In the genomic region with DNA sequence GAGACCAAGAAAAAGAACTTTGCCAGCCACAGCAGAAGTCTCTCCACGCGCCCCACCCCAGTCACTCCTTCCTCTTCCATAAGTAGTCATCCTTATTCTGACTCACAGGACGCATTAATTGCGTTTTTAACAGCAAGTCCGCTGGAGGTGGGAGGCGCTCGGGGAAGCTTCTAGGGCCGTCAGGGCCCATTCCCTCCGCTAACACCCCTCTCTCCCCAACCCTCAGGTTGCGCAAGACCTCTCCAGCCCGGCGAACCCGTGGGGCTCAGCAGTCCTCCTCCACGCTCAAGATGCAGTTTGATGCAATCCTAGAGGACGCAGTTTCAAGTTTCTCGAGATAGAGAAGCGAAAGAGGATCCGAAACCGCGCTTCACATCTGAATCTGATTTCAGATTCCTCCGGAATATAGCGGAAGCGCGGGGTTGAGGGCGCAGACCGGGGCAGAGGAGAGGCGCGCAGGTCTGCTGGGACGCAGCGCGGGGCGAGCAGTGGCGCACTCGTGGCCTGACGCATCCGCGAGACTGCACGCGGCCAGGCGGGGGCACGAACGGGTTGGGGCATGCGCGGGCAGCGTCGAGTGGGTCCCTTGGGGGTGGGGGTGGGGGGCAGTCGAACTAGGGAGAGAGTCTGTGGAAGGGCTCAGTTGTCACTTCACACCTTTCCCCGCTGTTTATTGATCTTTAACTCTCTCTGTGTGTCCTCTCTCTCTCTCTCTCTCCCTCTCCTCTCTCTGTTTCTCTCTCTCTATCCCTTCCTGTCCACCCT, we compare ENCODE assay signal across 2 cellular contexts.
TF ChIP-seq lines count a peak whose summit lies in the region.

No MANE protein-coding gene starts in this region.

TF ChIP-seq in A549, 52 proteins besides CTCF, POLR2A, EP300 and RAD21 (continued from another document):
- TF ChIP-seq, protein P1, sequence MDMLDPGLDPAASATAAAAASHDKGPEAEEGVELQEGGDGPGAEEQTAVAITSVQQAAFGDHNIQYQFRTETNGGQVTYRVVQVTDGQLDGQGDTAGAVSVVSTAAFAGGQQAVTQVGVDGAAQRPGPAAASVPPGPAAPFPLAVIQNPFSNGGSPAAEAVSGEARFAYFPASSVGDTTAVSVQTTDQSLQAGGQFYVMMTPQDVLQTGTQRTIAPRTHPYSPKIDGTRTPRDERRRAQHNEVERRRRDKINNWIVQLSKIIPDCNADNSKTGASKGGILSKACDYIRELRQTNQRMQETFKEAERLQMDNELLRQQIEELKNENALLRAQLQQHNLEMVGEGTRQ (IDR thresholded peaks at IDR 0.05) = no peak

TF ChIP-seq in HepG2, 621 proteins besides CTCF, POLR2A, EP300 and RAD21 (continued from another document and continues in another):
- TF ChIP-seq ZNF792 (CRISPR knock-in tag; IDR thresholded peaks at IDR 0.05) (no peak), HOXA3 (CRISPR knock-in tag; IDR thresholded peaks at IDR 0.05) (no peak), SMYD3 (CRISPR knock-in tag; IDR thresholded peaks at IDR 0.05) (no peak), ZNF550 (CRISPR knock-in tag; IDR thresholded peaks at IDR 0.05; ENCODE audit: borderline replicate concordance) (no peak), FOXM1 (CRISPR knock-in tag; IDR thresholded peaks at IDR 0.05) (no peak), ZNF224 (CRISPR knock-in tag; IDR thresholded peaks at IDR 0.05) (no peak), ZNF674 (CRISPR knock-in tag; IDR thresholded peaks at IDR 0.05; ENCODE audit: low read depth) (no peak), ZNF629 (CRISPR knock-in tag; conservative IDR thresholded peaks at IDR 0.05) (no peak), ISL2 (CRISPR knock-in tag; IDR thresholded peaks at IDR 0.05) (no peak), SUZ12 (IDR thresholded peaks at IDR 0.05; ENCODE audit: low read depth, low read length) (no peak), ZNF451 (CRISPR knock-in tag; IDR thresholded peaks at IDR 0.05) (no peak), RFX1 (IDR thresholded peaks at IDR 0.05) (no peak), ZFP36 (IDR thresholded peaks at IDR 0.05; ENCODE audit: borderline replicate concordance, low read depth, low read length, partially characterized antibody) (no peak), ZNF572 (CRISPR knock-in tag; IDR thresholded peaks at IDR 0.05) (no peak), ZNF878 (CRISPR knock-in tag; IDR thresholded peaks at IDR 0.05) (no peak), SAP130 (CRISPR knock-in tag; IDR thresholded peaks at IDR 0.05; ENCODE audit: low read depth) (no peak), GABPB1 (CRISPR knock-in tag; IDR thresholded peaks at IDR 0.05) (peak; percentile 51; the same call in 1 of the 2 replicates), HES4 (CRISPR knock-in tag; IDR thresholded peaks at IDR 0.05; ENCODE audit: borderline replicate concordance) (0 out of 2 replicates have a peak, but pooled peaks have one; percentile 37), NR2F6 (IDR thresholded peaks at IDR 0.05) (no peak), NR2F6 (CRISPR knock-in tag; IDR thresholded peaks at IDR 0.05) (no peak)
- TF ChIP-seq, protein P2, sequence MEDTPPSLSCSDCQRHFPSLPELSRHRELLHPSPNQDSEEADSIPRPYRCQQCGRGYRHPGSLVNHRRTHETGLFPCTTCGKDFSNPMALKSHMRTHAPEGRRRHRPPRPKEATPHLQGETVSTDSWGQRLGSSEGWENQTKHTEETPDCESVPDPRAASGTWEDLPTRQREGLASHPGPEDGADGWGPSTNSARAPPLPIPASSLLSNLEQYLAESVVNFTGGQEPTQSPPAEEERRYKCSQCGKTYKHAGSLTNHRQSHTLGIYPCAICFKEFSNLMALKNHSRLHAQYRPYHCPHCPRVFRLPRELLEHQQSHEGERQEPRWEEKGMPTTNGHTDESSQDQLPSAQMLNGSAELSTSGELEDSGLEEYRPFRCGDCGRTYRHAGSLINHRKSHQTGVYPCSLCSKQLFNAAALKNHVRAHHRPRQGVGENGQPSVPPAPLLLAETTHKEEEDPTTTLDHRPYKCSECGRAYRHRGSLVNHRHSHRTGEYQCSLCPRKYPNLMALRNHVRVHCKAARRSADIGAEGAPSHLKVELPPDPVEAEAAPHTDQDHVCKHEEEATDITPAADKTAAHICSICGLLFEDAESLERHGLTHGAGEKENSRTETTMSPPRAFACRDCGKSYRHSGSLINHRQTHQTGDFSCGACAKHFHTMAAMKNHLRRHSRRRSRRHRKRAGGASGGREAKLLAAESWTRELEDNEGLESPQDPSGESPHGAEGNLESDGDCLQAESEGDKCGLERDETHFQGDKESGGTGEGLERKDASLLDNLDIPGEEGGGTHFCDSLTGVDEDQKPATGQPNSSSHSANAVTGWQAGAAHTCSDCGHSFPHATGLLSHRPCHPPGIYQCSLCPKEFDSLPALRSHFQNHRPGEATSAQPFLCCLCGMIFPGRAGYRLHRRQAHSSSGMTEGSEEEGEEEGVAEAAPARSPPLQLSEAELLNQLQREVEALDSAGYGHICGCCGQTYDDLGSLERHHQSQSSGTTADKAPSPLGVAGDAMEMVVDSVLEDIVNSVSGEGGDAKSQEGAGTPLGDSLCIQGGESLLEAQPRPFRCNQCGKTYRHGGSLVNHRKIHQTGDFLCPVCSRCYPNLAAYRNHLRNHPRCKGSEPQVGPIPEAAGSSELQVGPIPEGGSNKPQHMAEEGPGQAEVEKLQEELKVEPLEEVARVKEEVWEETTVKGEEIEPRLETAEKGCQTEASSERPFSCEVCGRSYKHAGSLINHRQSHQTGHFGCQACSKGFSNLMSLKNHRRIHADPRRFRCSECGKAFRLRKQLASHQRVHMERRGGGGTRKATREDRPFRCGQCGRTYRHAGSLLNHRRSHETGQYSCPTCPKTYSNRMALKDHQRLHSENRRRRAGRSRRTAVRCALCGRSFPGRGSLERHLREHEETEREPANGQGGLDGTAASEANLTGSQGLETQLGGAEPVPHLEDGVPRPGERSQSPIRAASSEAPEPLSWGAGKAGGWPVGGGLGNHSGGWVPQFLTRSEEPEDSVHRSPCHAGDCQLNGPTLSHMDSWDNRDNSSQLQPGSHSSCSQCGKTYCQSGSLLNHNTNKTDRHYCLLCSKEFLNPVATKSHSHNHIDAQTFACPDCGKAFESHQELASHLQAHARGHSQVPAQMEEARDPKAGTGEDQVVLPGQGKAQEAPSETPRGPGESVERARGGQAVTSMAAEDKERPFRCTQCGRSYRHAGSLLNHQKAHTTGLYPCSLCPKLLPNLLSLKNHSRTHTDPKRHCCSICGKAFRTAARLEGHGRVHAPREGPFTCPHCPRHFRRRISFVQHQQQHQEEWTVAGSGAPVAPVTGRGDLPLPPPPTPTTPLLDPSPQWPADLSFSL (CRISPR knock-in tag; IDR thresholded peaks at IDR 0.05) = no peak
- TF ChIP-seq, protein P3, sequence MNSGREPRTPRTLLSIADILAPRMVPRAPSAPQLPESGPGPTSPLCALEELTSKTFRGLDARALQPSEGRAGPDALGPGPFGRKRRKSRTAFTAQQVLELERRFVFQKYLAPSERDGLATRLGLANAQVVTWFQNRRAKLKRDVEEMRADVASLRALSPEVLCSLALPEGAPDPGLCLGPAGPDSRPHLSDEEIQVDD (CRISPR knock-in tag; IDR thresholded peaks at IDR 0.05; ENCODE audit: borderline replicate concordance) = no peak
- TF ChIP-seq, protein P4, sequence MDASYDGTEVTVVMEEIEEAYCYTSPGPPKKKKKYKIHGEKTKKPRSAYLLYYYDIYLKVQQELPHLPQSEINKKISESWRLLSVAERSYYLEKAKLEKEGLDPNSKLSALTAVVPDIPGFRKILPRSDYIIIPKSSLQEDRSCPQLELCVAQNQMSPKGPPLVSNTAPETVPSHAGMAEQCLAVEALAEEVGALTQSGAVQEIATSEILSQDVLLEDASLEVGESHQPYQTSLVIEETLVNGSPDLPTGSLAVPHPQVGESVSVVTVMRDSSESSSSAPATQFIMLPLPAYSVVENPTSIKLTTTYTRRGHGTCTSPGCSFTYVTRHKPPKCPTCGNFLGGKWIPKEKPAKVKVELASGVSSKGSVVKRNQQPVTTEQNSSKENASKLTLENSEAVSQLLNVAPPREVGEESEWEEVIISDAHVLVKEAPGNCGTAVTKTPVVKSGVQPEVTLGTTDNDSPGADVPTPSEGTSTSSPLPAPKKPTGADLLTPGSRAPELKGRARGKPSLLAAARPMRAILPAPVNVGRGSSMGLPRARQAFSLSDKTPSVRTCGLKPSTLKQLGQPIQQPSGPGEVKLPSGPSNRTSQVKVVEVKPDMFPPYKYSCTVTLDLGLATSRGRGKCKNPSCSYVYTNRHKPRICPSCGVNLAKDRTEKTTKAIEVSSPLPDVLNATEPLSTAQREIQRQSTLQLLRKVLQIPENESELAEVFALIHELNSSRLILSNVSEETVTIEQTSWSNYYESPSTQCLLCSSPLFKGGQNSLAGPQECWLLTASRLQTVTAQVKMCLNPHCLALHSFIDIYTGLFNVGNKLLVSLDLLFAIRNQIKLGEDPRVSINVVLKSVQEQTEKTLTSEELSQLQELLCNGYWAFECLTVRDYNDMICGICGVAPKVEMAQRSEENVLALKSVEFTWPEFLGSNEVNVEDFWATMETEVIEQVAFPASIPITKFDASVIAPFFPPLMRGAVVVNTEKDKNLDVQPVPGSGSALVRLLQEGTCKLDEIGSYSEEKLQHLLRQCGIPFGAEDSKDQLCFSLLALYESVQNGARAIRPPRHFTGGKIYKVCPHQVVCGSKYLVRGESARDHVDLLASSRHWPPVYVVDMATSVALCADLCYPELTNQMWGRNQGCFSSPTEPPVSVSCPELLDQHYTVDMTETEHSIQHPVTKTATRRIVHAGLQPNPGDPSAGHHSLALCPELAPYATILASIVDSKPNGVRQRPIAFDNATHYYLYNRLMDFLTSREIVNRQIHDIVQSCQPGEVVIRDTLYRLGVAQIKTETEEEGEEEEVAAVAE (CRISPR knock-in tag; IDR thresholded peaks at IDR 0.05; ENCODE audit: borderline replicate concordance) = no peak
- TF ChIP-seq, protein P5, sequence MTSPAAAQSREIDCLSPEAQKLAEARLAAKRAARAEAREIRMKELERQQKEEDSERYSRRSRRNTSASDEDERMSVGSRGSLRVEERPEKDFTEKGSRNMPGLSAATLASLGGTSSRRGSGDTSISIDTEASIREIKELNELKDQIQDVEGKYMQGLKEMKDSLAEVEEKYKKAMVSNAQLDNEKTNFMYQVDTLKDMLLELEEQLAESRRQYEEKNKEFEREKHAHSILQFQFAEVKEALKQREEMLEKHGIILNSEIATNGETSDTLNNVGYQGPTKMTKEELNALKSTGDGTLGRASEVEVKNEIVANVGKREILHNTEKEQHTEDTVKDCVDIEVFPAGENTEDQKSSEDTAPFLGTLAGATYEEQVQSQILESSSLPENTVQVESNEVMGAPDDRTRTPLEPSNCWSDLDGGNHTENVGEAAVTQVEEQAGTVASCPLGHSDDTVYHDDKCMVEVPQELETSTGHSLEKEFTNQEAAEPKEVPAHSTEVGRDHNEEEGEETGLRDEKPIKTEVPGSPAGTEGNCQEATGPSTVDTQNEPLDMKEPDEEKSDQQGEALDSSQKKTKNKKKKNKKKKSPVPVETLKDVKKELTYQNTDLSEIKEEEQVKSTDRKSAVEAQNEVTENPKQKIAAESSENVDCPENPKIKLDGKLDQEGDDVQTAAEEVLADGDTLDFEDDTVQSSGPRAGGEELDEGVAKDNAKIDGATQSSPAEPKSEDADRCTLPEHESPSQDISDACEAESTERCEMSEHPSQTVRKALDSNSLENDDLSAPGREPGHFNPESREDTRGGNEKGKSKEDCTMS (CRISPR knock-in tag; conservative IDR thresholded peaks at IDR 0.05) = no peak
- TF ChIP-seq, protein P6, sequence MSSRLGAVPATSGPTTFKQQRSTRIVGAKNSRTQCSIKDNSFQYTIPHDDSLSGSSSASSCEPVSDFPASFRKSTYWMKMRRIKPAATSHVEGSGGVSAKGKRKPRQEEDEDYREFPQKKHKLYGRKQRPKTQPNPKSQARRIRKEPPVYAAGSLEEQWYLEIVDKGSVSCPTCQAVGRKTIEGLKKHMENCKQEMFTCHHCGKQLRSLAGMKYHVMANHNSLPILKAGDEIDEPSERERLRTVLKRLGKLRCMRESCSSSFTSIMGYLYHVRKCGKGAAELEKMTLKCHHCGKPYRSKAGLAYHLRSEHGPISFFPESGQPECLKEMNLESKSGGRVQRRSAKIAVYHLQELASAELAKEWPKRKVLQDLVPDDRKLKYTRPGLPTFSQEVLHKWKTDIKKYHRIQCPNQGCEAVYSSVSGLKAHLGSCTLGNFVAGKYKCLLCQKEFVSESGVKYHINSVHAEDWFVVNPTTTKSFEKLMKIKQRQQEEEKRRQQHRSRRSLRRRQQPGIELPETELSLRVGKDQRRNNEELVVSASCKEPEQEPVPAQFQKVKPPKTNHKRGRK (CRISPR knock-in tag; IDR thresholded peaks at IDR 0.05) = 0 out of 2 replicates have a peak, but pooled peaks have one; percentile 69
- TF ChIP-seq, protein P7, sequence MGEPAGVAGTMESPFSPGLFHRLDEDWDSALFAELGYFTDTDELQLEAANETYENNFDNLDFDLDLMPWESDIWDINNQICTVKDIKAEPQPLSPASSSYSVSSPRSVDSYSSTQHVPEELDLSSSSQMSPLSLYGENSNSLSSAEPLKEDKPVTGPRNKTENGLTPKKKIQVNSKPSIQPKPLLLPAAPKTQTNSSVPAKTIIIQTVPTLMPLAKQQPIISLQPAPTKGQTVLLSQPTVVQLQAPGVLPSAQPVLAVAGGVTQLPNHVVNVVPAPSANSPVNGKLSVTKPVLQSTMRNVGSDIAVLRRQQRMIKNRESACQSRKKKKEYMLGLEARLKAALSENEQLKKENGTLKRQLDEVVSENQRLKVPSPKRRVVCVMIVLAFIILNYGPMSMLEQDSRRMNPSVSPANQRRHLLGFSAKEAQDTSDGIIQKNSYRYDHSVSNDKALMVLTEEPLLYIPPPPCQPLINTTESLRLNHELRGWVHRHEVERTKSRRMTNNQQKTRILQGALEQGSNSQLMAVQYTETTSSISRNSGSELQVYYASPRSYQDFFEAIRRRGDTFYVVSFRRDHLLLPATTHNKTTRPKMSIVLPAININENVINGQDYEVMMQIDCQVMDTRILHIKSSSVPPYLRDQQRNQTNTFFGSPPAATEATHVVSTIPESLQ (CRISPR knock-in tag; conservative IDR thresholded peaks at IDR 0.05) = no peak
- TF ChIP-seq, protein P8, sequence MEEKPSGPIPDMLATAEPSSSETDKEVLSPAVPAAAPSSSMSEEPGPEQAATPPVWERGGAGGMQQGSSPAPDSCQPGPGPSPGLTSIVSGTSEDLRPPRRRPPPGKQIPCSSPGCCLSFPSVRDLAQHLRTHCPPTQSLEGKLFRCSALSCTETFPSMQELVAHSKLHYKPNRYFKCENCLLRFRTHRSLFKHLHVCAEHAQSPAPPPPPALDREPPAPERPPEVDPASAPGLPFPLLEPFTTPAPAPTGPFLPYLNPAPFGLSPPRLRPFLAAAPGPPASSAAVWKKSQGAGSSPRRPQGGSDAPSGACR (CRISPR knock-in tag; IDR thresholded peaks at IDR 0.05) = no peak
- TF ChIP-seq, protein P9, sequence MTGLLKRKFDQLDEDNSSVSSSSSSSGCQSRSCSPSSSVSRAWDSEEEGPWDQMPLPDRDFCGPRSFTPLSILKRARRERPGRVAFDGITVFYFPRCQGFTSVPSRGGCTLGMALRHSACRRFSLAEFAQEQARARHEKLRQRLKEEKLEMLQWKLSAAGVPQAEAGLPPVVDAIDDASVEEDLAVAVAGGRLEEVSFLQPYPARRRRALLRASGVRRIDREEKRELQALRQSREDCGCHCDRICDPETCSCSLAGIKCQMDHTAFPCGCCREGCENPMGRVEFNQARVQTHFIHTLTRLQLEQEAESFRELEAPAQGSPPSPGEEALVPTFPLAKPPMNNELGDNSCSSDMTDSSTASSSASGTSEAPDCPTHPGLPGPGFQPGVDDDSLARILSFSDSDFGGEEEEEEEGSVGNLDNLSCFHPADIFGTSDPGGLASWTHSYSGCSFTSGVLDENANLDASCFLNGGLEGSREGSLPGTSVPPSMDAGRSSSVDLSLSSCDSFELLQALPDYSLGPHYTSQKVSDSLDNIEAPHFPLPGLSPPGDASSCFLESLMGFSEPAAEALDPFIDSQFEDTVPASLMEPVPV (CRISPR knock-in tag; IDR thresholded peaks at IDR 0.05) = no peak
- TF ChIP-seq, protein P10, sequence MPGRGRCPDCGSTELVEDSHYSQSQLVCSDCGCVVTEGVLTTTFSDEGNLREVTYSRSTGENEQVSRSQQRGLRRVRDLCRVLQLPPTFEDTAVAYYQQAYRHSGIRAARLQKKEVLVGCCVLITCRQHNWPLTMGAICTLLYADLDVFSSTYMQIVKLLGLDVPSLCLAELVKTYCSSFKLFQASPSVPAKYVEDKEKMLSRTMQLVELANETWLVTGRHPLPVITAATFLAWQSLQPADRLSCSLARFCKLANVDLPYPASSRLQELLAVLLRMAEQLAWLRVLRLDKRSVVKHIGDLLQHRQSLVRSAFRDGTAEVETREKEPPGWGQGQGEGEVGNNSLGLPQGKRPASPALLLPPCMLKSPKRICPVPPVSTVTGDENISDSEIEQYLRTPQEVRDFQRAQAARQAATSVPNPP (CRISPR knock-in tag; IDR thresholded peaks at IDR 0.05) = no peak
